29 cellular contexts compared by ENCODE assay signal in genomic region chr22:25766418-25766817, GRCh38. TPM values are rescaled to one million over a fixed set of nuclear protein-coding genes. Genes with fewer than 3 reads are reported as not detected.
"Had no signal": no experiment of that assay in that cellular context is flagged by ENCODE, and none has a peak within 500 bp of the region (broad histone marks: within the 10 kb centered on the region; RNA-seq: fewer than 3 reads in every experiment).

No MANE protein-coding gene starts in this region.

- FAIRE-seq: bronchial epithelial cell, TTC549 had no signal

- H3K27ac Mint-ChIP-seq: activated CD4-positive, alpha-beta T cell treated with anti-CD3 and anti-CD28 coated beads, Interleukin-2, amount 10 ng/mL, durations not matched to agents 24 days and 14 days; activated naive CD4-positive, alpha-beta T cell treated with anti-CD3 and anti-CD28 coated beads for 36 hours; activated T-helper 1 cell treated with anti-CD3 and anti-CD28 coated beads, Interleukin-12 subunit alpha, Interleukin-12 subunit beta, Interleukin-2, Interleukin-4 antibody, amounts not matched to agents 30 ng/mL and 10 ng/mL and 1 ng/mL, durations not matched to agents 14 hours and 24 hours and 36 hours; brain had no signal

- H3K36me3 ChIP-seq: Peyer's patch, SJSA1 had no signal

- H3K4me1 ChIP-seq: Peyer's patch had no signal

- DNase-seq: activated CD4-positive, alpha-beta T cell treated with anti-CD3 and anti-CD28 coated beads, Interleukin-2, amount 10 ng/mL, durations not matched to agents 24 days and 14 days; activated CD4-positive, alpha-beta T cell treated with anti-CD3 and anti-CD28 coated beads, Interleukin-2, amount 50 U/mL, for 4 hours; activated CD8-positive, alpha-beta memory T cell treated with anti-CD3 and anti-CD28 coated beads, Interleukin-2, amount 50 U/mL, for 4 hours; activated gamma-delta T cell treated with Interleukin-2 at 50 U/mL for 16 hours; activated naive CD4-positive, alpha-beta T cell treated with anti-CD3 and anti-CD28 coated beads for 36 hours; activated T-cell treated with anti-CD3 and anti-CD28 coated beads for 4 hours; activated T-cell treated with anti-CD3 and anti-CD28 coated beads, Interleukin-2, amount 50 U/mL, for 4 hours; anterior cingulate cortex; caudate nucleus; KG1; MM.1S; MV-4-11; NCI-H1092; NCI-H1436 treated with DMSO at 0.1 percent for 48 hours; NCI-H1694 treated with DMSO at 0.1 percent for 48 hours; NCI-H2029; NCI-H345; NCI-H524 treated with DMSO at 0.1 percent for 48 hours; PC-3; Peyer's patch; RPMI8226; SHP77 treated with DMSO at 0.1 percent for 48 hours; SK-N-SH had no signal

- H3K9ac ChIP-seq: SK-N-SH had no signal

- H3K27me3 ChIP-seq: Peyer's patch, SJSA1 had no signal

- H3K27me3 Mint-ChIP-seq: activated CD4-positive, alpha-beta T cell treated with anti-CD3 and anti-CD28 coated beads, Interleukin-2, amount 10 ng/mL, durations not matched to agents 24 days and 14 days had no signal

- H3K4me3 ChIP-seq: Peyer's patch, SJSA1 had no signal

- H3K4me1 Mint-ChIP-seq: brain had no signal

- ATAC-seq: activated naive CD4-positive, alpha-beta T cell treated with anti-CD3 and anti-CD28 coated beads, Interleukin-2, amount 50 U/mL, for 72 hours; activated T-cell treated with anti-CD3 and anti-CD28 coated beads, Interleukin-2, amount 50 U/mL, for 4 hours; PC-3 had no signal

- H3K4me2 ChIP-seq: SK-N-SH had no signal

- H3K9me3 ChIP-seq: SK-N-SH had no signal

- H3K27ac ChIP-seq: Peyer's patch, SJSA1 had no signal

- H3K4me3 Mint-ChIP-seq: activated CD4-positive, alpha-beta T cell treated with anti-CD3 and anti-CD28 coated beads, Interleukin-2, amount 10 ng/mL, durations not matched to agents 24 days and 14 days; activated naive CD4-positive, alpha-beta T cell treated with anti-CD3 and anti-CD28 coated beads for 36 hours; activated T-cell treated with anti-CD3 and anti-CD28 coated beads, Interleukin-2, amount 50 U/mL, for 4 hours; activated T-helper 1 cell treated with anti-CD3 and anti-CD28 coated beads, Interleukin-12 subunit alpha, Interleukin-12 subunit beta, Interleukin-2, Interleukin-4 antibody, amounts not matched to agents 30 ng/mL and 10 ng/mL and 1 ng/mL, durations not matched to agents 14 hours and 24 hours and 36 hours; brain had no signal

RNA-seq across cellular contexts. Expression of gene MYO18B, which starts 24.4 kb away (rescaled TPM):
- total RNA-seq: bronchial epithelial cell, PC-3 had no signal
